1 cellular context compared by ENCODE assay signal in the genomic region with DNA sequence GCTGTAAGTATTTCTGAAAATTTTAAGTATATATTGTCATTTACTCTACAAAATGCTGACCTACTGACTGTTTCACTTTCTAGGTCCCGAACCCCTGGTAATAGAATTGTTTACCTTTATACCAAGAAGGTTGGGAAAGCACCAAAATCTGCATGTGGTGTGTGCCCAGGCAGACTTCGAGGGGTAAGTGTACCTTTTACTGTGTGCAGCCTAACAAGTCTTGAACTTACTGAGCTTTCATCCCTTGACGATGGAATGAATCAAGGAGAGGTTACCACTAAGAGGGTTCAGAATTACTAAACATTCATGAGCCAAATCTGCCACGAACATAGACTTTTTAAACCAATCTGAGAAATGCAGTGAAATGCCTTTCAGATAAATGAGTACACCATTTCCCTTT.
TF ChIP-seq lines count a peak whose summit lies in the region.

No MANE protein-coding gene starts in this region.

TF ChIP-seq in A549, 52 proteins besides CTCF, POLR2A, EP300 and RAD21:
- TF ChIP-seq HDAC2 (IDR thresholded peaks at IDR 0.05) (no peak), PHF8 (IDR thresholded peaks at IDR 0.05; ENCODE audit: borderline replicate concordance, low read depth) (no peak), SREBF2 (IDR thresholded peaks at IDR 0.05) (no peak), ZFP36 (IDR thresholded peaks at IDR 0.05; ENCODE audit: borderline replicate concordance, partially characterized antibody) (no peak), HOXB13 (CRISPR knock-in tag; IDR thresholded peaks at IDR 0.05; ENCODE audit: low read depth) (no peak), POLR2AphosphoS2 (conservative IDR thresholded peaks at IDR 0.05; ENCODE audit: low read length) (no peak), NFE2L2 (conservative IDR thresholded peaks at IDR 0.05; ENCODE audit: low read length) (no peak), JUNB (IDR thresholded peaks at IDR 0.05) (no peak), FOSB (CRISPR knock-in tag; IDR thresholded peaks at IDR 0.05) (no peak)
- TF ChIP-seq, protein P1, sequence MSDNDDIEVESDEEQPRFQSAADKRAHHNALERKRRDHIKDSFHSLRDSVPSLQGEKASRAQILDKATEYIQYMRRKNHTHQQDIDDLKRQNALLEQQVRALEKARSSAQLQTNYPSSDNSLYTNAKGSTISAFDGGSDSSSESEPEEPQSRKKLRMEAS (IDR thresholded peaks at IDR 0.05): no peak
- TF ChIP-seq, protein P2, sequence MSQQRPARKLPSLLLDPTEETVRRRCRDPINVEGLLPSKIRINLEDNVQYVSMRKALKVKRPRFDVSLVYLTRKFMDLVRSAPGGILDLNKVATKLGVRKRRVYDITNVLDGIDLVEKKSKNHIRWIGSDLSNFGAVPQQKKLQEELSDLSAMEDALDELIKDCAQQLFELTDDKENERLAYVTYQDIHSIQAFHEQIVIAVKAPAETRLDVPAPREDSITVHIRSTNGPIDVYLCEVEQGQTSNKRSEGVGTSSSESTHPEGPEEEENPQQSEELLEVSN (IDR thresholded peaks at IDR 0.05; ENCODE audit: borderline replicate concordance, low read depth): no peak
- TF ChIP-seq, protein P3, sequence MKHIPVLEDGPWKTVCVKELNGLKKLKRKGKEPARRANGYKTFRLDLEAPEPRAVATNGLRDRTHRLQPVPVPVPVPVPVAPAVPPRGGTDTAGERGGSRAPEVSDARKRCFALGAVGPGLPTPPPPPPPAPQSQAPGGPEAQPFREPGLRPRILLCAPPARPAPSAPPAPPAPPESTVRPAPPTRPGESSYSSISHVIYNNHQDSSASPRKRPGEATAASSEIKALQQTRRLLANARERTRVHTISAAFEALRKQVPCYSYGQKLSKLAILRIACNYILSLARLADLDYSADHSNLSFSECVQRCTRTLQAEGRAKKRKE (CRISPR knock-in tag; IDR thresholded peaks at IDR 0.05; ENCODE audit: low read depth): no peak
